In the genomic region with DNA sequence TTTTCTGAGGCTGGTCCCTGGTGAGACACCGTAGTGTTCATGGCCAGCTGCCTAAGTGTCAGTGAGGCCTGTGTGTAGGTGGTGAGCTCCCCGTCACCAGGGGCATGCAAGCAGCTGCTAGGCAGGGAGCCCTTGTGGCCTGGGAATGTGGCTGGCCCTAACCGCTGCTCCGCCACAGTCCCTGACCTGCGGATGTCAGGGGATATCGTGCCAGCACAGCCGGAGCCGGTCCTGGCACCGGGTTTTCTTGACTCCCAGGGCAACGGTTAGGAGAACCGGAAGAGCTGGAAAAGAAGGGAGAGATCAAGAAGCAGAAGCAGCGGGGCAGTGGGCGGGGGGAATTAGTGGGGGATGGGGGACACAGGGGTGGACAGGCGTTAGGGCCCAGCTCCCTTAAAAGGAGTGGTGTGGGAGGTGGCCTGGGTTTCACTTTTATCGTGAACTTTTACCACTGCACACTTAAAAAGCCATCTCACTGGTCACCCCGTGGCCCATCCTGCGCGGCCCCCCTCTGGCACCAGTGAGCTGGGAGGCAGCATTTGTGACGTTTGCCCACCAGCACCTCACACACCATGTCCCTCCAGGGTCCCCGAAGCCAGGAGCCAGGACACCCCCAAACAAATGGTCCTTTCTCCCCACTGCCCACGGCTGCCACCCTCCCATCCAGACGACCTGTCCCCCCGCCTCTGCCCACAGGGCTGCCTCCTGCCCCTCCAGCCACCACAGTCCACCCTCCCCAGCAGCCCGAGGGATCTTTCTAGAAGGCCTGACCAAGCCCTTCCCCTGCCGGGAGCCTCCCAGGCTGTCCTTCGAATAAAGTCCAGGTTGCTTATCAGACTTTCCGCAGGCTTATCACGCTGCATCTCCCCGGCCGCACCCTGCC, we compare ENCODE assay signal across 1 cellular context.
A peak's percentile ranks its signal among the peaks of the same experiment; 100 is the strongest.
TF ChIP-seq lines count a peak whose summit lies in the region.

No MANE protein-coding gene starts in this region.

TF ChIP-seq in K562, 482 proteins besides CTCF, POLR2A, EP300 and RAD21 (continued from another document):
- TF ChIP-seq ERF (CRISPR knock-in tag; IDR thresholded peaks at IDR 0.05): peak; percentile 81
- peak in 1 of 2 experiments; percentile 27; a peak in 3 of 4 replicates for TF ChIP-seq NRF1 (conservative IDR thresholded peaks at IDR 0.05 in 1 of 2, IDR thresholded peaks at IDR 0.05 in 1 of 2)
- TF ChIP-seq, protein P1, sequence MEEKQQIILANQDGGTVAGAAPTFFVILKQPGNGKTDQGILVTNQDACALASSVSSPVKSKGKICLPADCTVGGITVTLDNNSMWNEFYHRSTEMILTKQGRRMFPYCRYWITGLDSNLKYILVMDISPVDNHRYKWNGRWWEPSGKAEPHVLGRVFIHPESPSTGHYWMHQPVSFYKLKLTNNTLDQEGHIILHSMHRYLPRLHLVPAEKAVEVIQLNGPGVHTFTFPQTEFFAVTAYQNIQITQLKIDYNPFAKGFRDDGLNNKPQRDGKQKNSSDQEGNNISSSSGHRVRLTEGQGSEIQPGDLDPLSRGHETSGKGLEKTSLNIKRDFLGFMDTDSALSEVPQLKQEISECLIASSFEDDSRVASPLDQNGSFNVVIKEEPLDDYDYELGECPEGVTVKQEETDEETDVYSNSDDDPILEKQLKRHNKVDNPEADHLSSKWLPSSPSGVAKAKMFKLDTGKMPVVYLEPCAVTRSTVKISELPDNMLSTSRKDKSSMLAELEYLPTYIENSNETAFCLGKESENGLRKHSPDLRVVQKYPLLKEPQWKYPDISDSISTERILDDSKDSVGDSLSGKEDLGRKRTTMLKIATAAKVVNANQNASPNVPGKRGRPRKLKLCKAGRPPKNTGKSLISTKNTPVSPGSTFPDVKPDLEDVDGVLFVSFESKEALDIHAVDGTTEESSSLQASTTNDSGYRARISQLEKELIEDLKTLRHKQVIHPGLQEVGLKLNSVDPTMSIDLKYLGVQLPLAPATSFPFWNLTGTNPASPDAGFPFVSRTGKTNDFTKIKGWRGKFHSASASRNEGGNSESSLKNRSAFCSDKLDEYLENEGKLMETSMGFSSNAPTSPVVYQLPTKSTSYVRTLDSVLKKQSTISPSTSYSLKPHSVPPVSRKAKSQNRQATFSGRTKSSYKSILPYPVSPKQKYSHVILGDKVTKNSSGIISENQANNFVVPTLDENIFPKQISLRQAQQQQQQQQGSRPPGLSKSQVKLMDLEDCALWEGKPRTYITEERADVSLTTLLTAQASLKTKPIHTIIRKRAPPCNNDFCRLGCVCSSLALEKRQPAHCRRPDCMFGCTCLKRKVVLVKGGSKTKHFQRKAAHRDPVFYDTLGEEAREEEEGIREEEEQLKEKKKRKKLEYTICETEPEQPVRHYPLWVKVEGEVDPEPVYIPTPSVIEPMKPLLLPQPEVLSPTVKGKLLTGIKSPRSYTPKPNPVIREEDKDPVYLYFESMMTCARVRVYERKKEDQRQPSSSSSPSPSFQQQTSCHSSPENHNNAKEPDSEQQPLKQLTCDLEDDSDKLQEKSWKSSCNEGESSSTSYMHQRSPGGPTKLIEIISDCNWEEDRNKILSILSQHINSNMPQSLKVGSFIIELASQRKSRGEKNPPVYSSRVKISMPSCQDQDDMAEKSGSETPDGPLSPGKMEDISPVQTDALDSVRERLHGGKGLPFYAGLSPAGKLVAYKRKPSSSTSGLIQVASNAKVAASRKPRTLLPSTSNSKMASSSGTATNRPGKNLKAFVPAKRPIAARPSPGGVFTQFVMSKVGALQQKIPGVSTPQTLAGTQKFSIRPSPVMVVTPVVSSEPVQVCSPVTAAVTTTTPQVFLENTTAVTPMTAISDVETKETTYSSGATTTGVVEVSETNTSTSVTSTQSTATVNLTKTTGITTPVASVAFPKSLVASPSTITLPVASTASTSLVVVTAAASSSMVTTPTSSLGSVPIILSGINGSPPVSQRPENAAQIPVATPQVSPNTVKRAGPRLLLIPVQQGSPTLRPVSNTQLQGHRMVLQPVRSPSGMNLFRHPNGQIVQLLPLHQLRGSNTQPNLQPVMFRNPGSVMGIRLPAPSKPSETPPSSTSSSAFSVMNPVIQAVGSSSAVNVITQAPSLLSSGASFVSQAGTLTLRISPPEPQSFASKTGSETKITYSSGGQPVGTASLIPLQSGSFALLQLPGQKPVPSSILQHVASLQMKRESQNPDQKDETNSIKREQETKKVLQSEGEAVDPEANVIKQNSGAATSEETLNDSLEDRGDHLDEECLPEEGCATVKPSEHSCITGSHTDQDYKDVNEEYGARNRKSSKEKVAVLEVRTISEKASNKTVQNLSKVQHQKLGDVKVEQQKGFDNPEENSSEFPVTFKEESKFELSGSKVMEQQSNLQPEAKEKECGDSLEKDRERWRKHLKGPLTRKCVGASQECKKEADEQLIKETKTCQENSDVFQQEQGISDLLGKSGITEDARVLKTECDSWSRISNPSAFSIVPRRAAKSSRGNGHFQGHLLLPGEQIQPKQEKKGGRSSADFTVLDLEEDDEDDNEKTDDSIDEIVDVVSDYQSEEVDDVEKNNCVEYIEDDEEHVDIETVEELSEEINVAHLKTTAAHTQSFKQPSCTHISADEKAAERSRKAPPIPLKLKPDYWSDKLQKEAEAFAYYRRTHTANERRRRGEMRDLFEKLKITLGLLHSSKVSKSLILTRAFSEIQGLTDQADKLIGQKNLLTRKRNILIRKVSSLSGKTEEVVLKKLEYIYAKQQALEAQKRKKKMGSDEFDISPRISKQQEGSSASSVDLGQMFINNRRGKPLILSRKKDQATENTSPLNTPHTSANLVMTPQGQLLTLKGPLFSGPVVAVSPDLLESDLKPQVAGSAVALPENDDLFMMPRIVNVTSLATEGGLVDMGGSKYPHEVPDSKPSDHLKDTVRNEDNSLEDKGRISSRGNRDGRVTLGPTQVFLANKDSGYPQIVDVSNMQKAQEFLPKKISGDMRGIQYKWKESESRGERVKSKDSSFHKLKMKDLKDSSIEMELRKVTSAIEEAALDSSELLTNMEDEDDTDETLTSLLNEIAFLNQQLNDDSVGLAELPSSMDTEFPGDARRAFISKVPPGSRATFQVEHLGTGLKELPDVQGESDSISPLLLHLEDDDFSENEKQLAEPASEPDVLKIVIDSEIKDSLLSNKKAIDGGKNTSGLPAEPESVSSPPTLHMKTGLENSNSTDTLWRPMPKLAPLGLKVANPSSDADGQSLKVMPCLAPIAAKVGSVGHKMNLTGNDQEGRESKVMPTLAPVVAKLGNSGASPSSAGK (IDR thresholded peaks at IDR 0.05): no peak; the same call in none of the 2 replicates
- TF ChIP-seq, protein P2, sequence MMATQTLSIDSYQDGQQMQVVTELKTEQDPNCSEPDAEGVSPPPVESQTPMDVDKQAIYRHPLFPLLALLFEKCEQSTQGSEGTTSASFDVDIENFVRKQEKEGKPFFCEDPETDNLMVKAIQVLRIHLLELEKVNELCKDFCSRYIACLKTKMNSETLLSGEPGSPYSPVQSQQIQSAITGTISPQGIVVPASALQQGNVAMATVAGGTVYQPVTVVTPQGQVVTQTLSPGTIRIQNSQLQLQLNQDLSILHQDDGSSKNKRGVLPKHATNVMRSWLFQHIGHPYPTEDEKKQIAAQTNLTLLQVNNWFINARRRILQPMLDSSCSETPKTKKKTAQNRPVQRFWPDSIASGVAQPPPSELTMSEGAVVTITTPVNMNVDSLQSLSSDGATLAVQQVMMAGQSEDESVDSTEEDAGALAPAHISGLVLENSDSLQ (IDR thresholded peaks at IDR 0.05): peak; percentile 26
- TF ChIP-seq, protein P3, sequence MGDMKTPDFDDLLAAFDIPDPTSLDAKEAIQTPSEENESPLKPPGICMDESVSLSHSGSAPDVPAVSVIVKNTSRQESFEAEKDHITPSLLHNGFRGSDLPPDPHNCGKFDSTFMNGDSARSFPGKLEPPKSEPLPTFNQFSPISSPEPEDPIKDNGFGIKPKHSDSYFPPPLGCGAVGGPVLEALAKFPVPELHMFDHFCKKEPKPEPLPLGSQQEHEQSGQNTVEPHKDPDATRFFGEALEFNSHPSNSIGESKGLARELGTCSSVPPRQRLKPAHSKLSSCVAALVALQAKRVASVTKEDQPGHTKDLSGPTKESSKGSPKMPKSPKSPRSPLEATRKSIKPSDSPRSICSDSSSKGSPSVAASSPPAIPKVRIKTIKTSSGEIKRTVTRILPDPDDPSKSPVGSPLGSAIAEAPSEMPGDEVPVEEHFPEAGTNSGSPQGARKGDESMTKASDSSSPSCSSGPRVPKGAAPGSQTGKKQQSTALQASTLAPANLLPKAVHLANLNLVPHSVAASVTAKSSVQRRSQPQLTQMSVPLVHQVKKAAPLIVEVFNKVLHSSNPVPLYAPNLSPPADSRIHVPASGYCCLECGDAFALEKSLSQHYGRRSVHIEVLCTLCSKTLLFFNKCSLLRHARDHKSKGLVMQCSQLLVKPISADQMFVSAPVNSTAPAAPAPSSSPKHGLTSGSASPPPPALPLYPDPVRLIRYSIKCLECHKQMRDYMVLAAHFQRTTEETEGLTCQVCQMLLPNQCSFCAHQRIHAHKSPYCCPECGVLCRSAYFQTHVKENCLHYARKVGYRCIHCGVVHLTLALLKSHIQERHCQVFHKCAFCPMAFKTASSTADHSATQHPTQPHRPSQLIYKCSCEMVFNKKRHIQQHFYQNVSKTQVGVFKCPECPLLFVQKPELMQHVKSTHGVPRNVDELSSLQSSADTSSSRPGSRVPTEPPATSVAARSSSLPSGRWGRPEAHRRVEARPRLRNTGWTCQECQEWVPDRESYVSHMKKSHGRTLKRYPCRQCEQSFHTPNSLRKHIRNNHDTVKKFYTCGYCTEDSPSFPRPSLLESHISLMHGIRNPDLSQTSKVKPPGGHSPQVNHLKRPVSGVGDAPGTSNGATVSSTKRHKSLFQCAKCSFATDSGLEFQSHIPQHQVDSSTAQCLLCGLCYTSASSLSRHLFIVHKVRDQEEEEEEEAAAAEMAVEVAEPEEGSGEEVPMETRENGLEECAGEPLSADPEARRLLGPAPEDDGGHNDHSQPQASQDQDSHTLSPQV (IDR thresholded peaks at IDR 0.05): peak; percentile 70
- TF ChIP-seq CBX1 (IDR thresholded peaks at IDR 0.05; ENCODE audit: low read depth): peak; percentile 100
- TF ChIP-seq GABPB1 (CRISPR knock-in tag; IDR thresholded peaks at IDR 0.05): peak; percentile 80
- no peak for TF ChIP-seq EWSR1 (IDR thresholded peaks at IDR 0.05; ENCODE audit: borderline replicate concordance, low read depth, partially characterized antibody)
